ENCODE assay signal across 20 cellular contexts in genomic region chr2:133026536-133027177, GRCh38.
DNase-seq lines count a peak whose midpoint lies in the region; ATAC-seq, FAIRE-seq and TF ChIP-seq lines count a peak whose summit lies in the region.
"Had no signal": no experiment of that assay in that cellular context is flagged by ENCODE, and none has a peak within 500 bp of the region (broad histone marks: within the 10 kb centered on the region; RNA-seq: fewer than 3 reads in every experiment).

No MANE protein-coding gene starts in this region.

- ATAC-seq in GM18505 (IDR thresholded peaks at IDR 0.05; ENCODE audit: unreplicated experiment) = no peak
- ATAC-seq: foreskin keratinocyte, K562 had no signal

- H3K27me3 ChIP-seq in H1 (replicated peaks in 1 of 4; ENCODE audit: control insufficient read depth in 3 of 4, extremely low read depth in 1 of 4, insufficient read depth in 3 of 4, low read length in 3 of 4) = no peaks in the 10 kb centered on the region
- H3K27me3 ChIP-seq: foreskin keratinocyte, neutrophil, right atrium auricular region had no signal

- no peak overlapping the region for H3K4me2 ChIP-seq in H1 (ENCODE audit: insufficient read depth in 1 of 2, low read depth in 2 of 2, low read length in 2 of 2)
- H3K4me2 ChIP-seq: PC-9 had no signal

- no peak overlapping the region for H3K18ac ChIP-seq in H1 (ENCODE audit: extremely low read depth, low read length)

- in situ Hi-C loops in ACHN (cut with HindIII; ENCODE audit: low pct_ligation_motif_present, low pct_unique_long_range_greater_than_20kb, low sequenced_read_pairs) = no loop called here

- H3K27ac ChIP-seq in H1 (ENCODE audit: low read depth, low read length) = no peak overlapping the region
- H3K27ac ChIP-seq: foreskin keratinocyte, neutrophil, PC-9, right atrium auricular region had no signal

- H2BK5ac ChIP-seq in H1 (ENCODE audit: low read depth, low read length) = no peak overlapping the region

- no peak overlapping the region for H2BK15ac ChIP-seq in H1 (ENCODE audit: low read length)

- FAIRE-seq in H1 (lab: Jason Lieb, UNC) = peak; percentile 80
- FAIRE-seq: K562 had no signal

- no peak overlapping the region for H2BK20ac ChIP-seq in H1 (ENCODE audit: low read length)

- DNase-seq in ACHN (peak; percentile 13), HT1080 (ENCODE audit: low read depth) (peak; percentile 4), H1 (ENCODE audit: low read depth in 1 of 2, low spot score in 2 of 2) (peak; percentile 17 to 54), kidney glomerular epithelial cell (lab: John Stamatoyannopoulos, UW) (peak; percentile 8), NCI-H82 (lab: John Stamatoyannopoulos, UW) (no peak), C1 segment of cervical spinal cord (lab: John Stamatoyannopoulos, UW) (no peak)
- DNase-seq in activated T-helper 1 cell treated with anti-CD3 and anti-CD28 coated beads, Interleukin-12 subunit alpha, Interleukin-12 subunit beta, Interleukin-2, Interleukin-4 antibody, amounts not matched to agents 30 ng/mL and 10 ng/mL and 1 ng/mL, durations not matched to agents 14 hours and 24 hours and 36 hours (ENCODE audit: low spot score) = no peak
- DNase-seq: activated T-cell treated with anti-CD3 and anti-CD28 coated beads, Interleukin-2, amount 50 U/mL, for 1 hour; AML-193; effector CD8-positive, alpha-beta T cell; NCI-H1092; NCI-H526 treated with DMSO at 0.1 percent for 48 hours; PC-9 had no signal

- H4K91ac ChIP-seq in H1 (replicated peaks; ENCODE audit: insufficient read length, low read length) = no peak overlapping the region

- CTCF ChIA-PET in H1 (lab: Charles Lee; ENCODE audit: partially characterized antibody) = interaction anchor here (0.6 to 1.2 kb wide), 3 partner anchors 13 to 62 kb away, joined by 3 to 4 read pairs (median 4); no protein-coding TSS in a partner anchor

- H3K4me3 ChIP-seq in H1 (ENCODE audit: extremely low read depth in 1 of 4, insufficient read depth in 2 of 4, low read depth in 3 of 4, low read length in 4 of 4) = no peak overlapping the region
- H3K4me3 ChIP-seq: K562, PC-9, right atrium auricular region had no signal

- no peak overlapping the region for H3K4ac ChIP-seq in H1 (replicated peaks; ENCODE audit: insufficient read length, low read depth, low read length)

- H3K56ac ChIP-seq in H1 (replicated peaks; ENCODE audit: insufficient read length, low read depth, low read length) = no peak overlapping the region

- H2AFZ ChIP-seq in H1 (ENCODE audit: low read length) = no peak overlapping the region
- H2AFZ ChIP-seq: PC-9 had no signal

- no peak overlapping the region for H4K8ac ChIP-seq in H1 (ENCODE audit: extremely low read depth, insufficient read depth, low read length)

- H3K23ac ChIP-seq in H1 (ENCODE audit: insufficient read length) = no peak overlapping the region

- H3K4me1 ChIP-seq in H1 (replicated peaks in 1 of 4; ENCODE audit: control insufficient read depth in 3 of 4, insufficient read depth in 4 of 4, low read length in 3 of 4) = peaks cover 0 to 10% (median 4%) of the 10 kb centered on the region in 4 experiments; a peak in 2 of 7 replicates
- H3K4me1 ChIP-seq: foreskin keratinocyte, right atrium auricular region had no signal

- no peaks in the 10 kb centered on the region for H3K36me3 Mint-ChIP-seq in activated T-helper 1 cell treated with anti-CD3 and anti-CD28 coated beads, Interleukin-12 subunit alpha, Interleukin-12 subunit beta, Interleukin-2, Interleukin-4 antibody, amounts not matched to agents 30 ng/mL and 10 ng/mL and 1 ng/mL, durations not matched to agents 14 hours and 24 hours and 36 hours (ENCODE audit: low read depth)
- H3K36me3 Mint-ChIP-seq: activated naive CD8-positive, alpha-beta T cell; mesothelial cell of epicardium had no signal

- H3K4me3 Mint-ChIP-seq in activated T-helper 1 cell treated with anti-CD3 and anti-CD28 coated beads, Interleukin-12 subunit alpha, Interleukin-12 subunit beta, Interleukin-2, Interleukin-4 antibody, amounts not matched to agents 30 ng/mL and 10 ng/mL and 1 ng/mL, durations not matched to agents 14 hours and 24 hours and 36 hours = no peak overlapping the region
- H3K4me3 Mint-ChIP-seq: activated naive CD8-positive, alpha-beta T cell; mesothelial cell of epicardium had no signal

- no peak for TF ChIP-seq EP300 in H1 (IDR thresholded peaks at IDR 0.05; ENCODE audit: borderline replicate concordance in 1 of 2, low read depth in 2 of 2, low read length in 2 of 2)

- POLR2A ChIA-PET in H1 (lab: Charles Lee; ENCODE audit: partially characterized antibody) = no interaction called here

- no peak for TF ChIP-seq CTCF in H1 (IDR thresholded peaks at IDR 0.05; ENCODE audit: control extremely low read depth in 1 of 3, insufficient read depth in 1 of 3, low read depth in 1 of 3, low read length in 3 of 3)

- H4K20me1 ChIP-seq in H1 (replicated peaks in 1 of 2; ENCODE audit: control insufficient read depth in 1 of 2, insufficient read depth in 2 of 2, low read length in 2 of 2) = no peaks in the 10 kb centered on the region

- H2AK5ac ChIP-seq in H1 (ENCODE audit: low read depth, low read length) = no peak overlapping the region

- intact Hi-C loops in activated T-helper 1 cell treated with anti-CD3 and anti-CD28 coated beads, Interleukin-12 subunit alpha, Interleukin-12 subunit beta, Interleukin-2, Interleukin-4 antibody, amounts not matched to agents 30 ng/mL and 10 ng/mL and 1 ng/mL, durations not matched to agents 14 hours and 24 hours and 36 hours (cut with micrococcal nuclease) = no loop called here

- no peaks in the 10 kb centered on the region for H3K23me2 ChIP-seq in H1 (ENCODE audit: low read depth, low read length)

- WGBS in H1 (ENCODE audit: extremely low coverage in 1 of 2, insufficient coverage in 1 of 2, insufficient read length in 1 of 2, insufficient replicate concordance in 2 of 2, low coverage in 1 of 2, low lambda C conversion rate in 2 of 2, missing lambda C conversion rate in 1 of 2), 2 experiments = 60% methylated on average over 6 of the region's 6 CpGs; no CpG with 5 or more reads in 1 of the 2 experiments

- peaks cover 9% of the 10 kb centered on the region for H3K9me3 Mint-ChIP-seq in activated T-helper 1 cell treated with anti-CD3 and anti-CD28 coated beads, Interleukin-12 subunit alpha, Interleukin-12 subunit beta, Interleukin-2, Interleukin-4 antibody, amounts not matched to agents 30 ng/mL and 10 ng/mL and 1 ng/mL, durations not matched to agents 14 hours and 24 hours and 36 hours

- H3K14ac ChIP-seq in H1 (ENCODE audit: insufficient read length) = no peak overlapping the region

- no peaks in the 10 kb centered on the region for H3K9me3 ChIP-seq in H1 (ENCODE audit: insufficient read depth in 2 of 2, low read depth in 1 of 2, low read length in 1 of 2)
- H3K9me3 ChIP-seq: neutrophil, right atrium auricular region had no signal

- H3K9ac ChIP-seq in H1 (replicated peaks in 1 of 4; ENCODE audit: extremely low read depth in 1 of 4, low read depth in 3 of 4, low read length in 3 of 4) = no peak overlapping the region

- TF ChIP-seq POLR2A in H1 (IDR thresholded peaks at IDR 0.05; ENCODE audit: control extremely low read depth in 1 of 2, low read depth in 2 of 2, low read length in 2 of 2) (no peak), GM18505 (IDR thresholded peaks at IDR 0.05; ENCODE audit: borderline replicate concordance, extremely low read depth, insufficient read depth, insufficient read length) (no peak)

- no peak for TF ChIP-seq RAD21 in H1 (IDR thresholded peaks at IDR 0.05 in 1 of 2, conservative IDR thresholded peaks at IDR 0.05 in 1 of 2; ENCODE audit: low read depth in 2 of 2, low read length in 2 of 2)

- H3K27ac Mint-ChIP-seq in activated T-helper 1 cell treated with anti-CD3 and anti-CD28 coated beads, Interleukin-12 subunit alpha, Interleukin-12 subunit beta, Interleukin-2, Interleukin-4 antibody, amounts not matched to agents 30 ng/mL and 10 ng/mL and 1 ng/mL, durations not matched to agents 14 hours and 24 hours and 36 hours = no peak overlapping the region
- H3K27ac Mint-ChIP-seq: activated naive CD8-positive, alpha-beta T cell; mesothelial cell of epicardium had no signal

- H2BK12ac ChIP-seq in H1 (ENCODE audit: low read depth, low read length) = no peak overlapping the region

- no peak overlapping the region for H2BK120ac ChIP-seq in H1 (replicated peaks; ENCODE audit: low read depth, low read length)

- H4K5ac ChIP-seq in H1 (ENCODE audit: insufficient read length, low read depth, low read length) = no peak overlapping the region

- no peaks in the 10 kb centered on the region for H3K36me3 ChIP-seq in H1 (ENCODE audit: control insufficient read depth in 2 of 4, insufficient read depth in 4 of 4, low read length in 3 of 4)
- H3K36me3 ChIP-seq: neutrophil, right atrium auricular region had no signal

- no peaks in the 10 kb centered on the region for H3K79me2 ChIP-seq in H1 (ENCODE audit: control insufficient read depth in 1 of 2, insufficient read depth in 2 of 2, low read length in 2 of 2)

- no peaks in the 10 kb centered on the region for H3K27me3 Mint-ChIP-seq in activated T-helper 1 cell treated with anti-CD3 and anti-CD28 coated beads, Interleukin-12 subunit alpha, Interleukin-12 subunit beta, Interleukin-2, Interleukin-4 antibody, amounts not matched to agents 30 ng/mL and 10 ng/mL and 1 ng/mL, durations not matched to agents 14 hours and 24 hours and 36 hours (ENCODE audit: insufficient read depth)
- H3K27me3 Mint-ChIP-seq: activated naive CD8-positive, alpha-beta T cell had no signal

- H3K4me1 Mint-ChIP-seq in activated T-helper 1 cell treated with anti-CD3 and anti-CD28 coated beads, Interleukin-12 subunit alpha, Interleukin-12 subunit beta, Interleukin-2, Interleukin-4 antibody, amounts not matched to agents 30 ng/mL and 10 ng/mL and 1 ng/mL, durations not matched to agents 14 hours and 24 hours and 36 hours (ENCODE audit: low read depth) = no peaks in the 10 kb centered on the region
- H3K4me1 Mint-ChIP-seq: mesothelial cell of epicardium had no signal

- no peaks in the 10 kb centered on the region for H3K79me1 ChIP-seq in H1 (ENCODE audit: low read depth, low read length)

TF ChIP-seq in H1, 55 proteins besides CTCF, POLR2A, EP300 and RAD21:
- no peak for TF ChIP-seq MAX (IDR thresholded peaks at IDR 0.05)
- peak; percentile 84 for TF ChIP-seq TEAD4 (IDR thresholded peaks at IDR 0.05; ENCODE audit: low read depth, low read length)
- TF ChIP-seq SRF (IDR thresholded peaks at IDR 0.05; ENCODE audit: low read depth, low read length) = no peak
- TF ChIP-seq RNF2 (IDR thresholded peaks at IDR 0.05; ENCODE audit: borderline replicate concordance, low read depth, low read length, missing control alignments, poor library complexity, severe bottlenecking) = no peak

Comparison
In these comparisons a context has a peak if more than half of its experiments do, and no peak if none do; other contexts are left out.
1. DNase-seq: peak in ACHN (single experiment), HT1080 (single experiment), H1 (2 of 2) and kidney glomerular epithelial cell (single experiment); none in NCI-H82 (single experiment), C1 segment of cervical spinal cord (0 of 14) and activated T-helper 1 cell treated with anti-CD3 and anti-CD28 coated beads, Interleukin-12 subunit alpha, Interleukin-12 subunit beta, Interleukin-2, Interleukin-4 antibody, amounts not matched to agents 30 ng/mL and 10 ng/mL and 1 ng/mL, durations not matched to agents 14 hours and 24 hours and 36 hours (single experiment).